ENCODE assay signal across 22 cellular contexts in the genomic region with DNA sequence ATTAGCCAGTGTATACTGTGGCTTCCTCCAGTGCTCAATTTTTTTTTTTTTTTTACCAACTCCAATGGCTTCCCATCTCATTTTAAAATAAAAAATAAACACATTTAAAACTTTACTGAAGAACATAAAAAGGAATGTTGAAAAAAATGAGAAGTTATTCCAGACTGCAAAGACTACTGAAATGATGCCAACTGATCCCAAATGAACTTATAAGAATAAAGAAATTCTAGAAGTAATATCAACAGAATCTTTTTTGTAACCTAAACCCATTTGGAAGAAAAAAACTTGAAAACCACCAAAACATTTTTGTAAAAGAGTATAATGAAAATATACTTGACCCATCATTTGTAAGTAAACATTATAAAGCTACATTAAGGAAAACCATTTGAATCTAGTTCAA.
"Had no signal": no experiment of that assay in that cellular context is flagged by ENCODE, and none has a peak within 500 bp of the region (broad histone marks: within the 10 kb centered on the region; RNA-seq: fewer than 3 reads in every experiment).

No MANE protein-coding gene starts in this region.

- H3K9me3 ChIP-seq: colonic mucosa, esophagus muscularis mucosa, gastrocnemius medialis, lower lobe of right lung, mucosa of descending colon had no signal

- H3K27me3 ChIP-seq: colonic mucosa, dorsolateral prefrontal cortex, esophagus muscularis mucosa, gastrocnemius medialis, heart right ventricle, left lung had no signal

- DNase-seq: colonic mucosa; cortex of kidney; dermis blood vessel endothelial cell; dorsolateral prefrontal cortex; effector CD4-positive, alpha-beta T cell; effector memory CD4-positive, alpha-beta T cell; foreskin fibroblast; foreskin melanocyte; gastrocnemius medialis; glutamatergic neuron; head of caudate nucleus; heart right ventricle; hippocampal formation; left lung; left ventricle myocardium superior; lower lobe of right lung; mesenchymal stem cell; mucosa of descending colon; naive B cell; naive thymus-derived CD8-positive, alpha-beta T cell had no signal

- H3K36me3 ChIP-seq: colonic mucosa, esophagus muscularis mucosa, gastrocnemius medialis, heart right ventricle, left lung, lower lobe of right lung had no signal

- H3K4me3 ChIP-seq: colonic mucosa, dorsolateral prefrontal cortex, esophagus muscularis mucosa, gastrocnemius medialis, heart right ventricle, left lung, lower lobe of right lung, mucosa of descending colon had no signal

- H3K27ac Mint-ChIP-seq: mesothelial cell of epicardium; naive B cell; naive thymus-derived CD8-positive, alpha-beta T cell had no signal

- H3K4me3 Mint-ChIP-seq: mesothelial cell of epicardium; naive B cell; naive thymus-derived CD8-positive, alpha-beta T cell had no signal

- H3K27me3 Mint-ChIP-seq: naive B cell; naive thymus-derived CD8-positive, alpha-beta T cell had no signal

- H3K4me1 Mint-ChIP-seq: mesothelial cell of epicardium had no signal

- H3K4me1 ChIP-seq: colonic mucosa, lower lobe of right lung had no signal

- ATAC-seq: gastrocnemius medialis; left lung; left ventricle myocardium superior; lower lobe of right lung; mucosa of descending colon; naive thymus-derived CD8-positive, alpha-beta T cell had no signal

- H3K27ac ChIP-seq: colonic mucosa, dorsolateral prefrontal cortex, esophagus muscularis mucosa, gastrocnemius medialis, heart right ventricle, left lung, lower lobe of right lung had no signal
